Comparison of ENCODE assay signal across 18 cellular contexts in the genomic region with DNA sequence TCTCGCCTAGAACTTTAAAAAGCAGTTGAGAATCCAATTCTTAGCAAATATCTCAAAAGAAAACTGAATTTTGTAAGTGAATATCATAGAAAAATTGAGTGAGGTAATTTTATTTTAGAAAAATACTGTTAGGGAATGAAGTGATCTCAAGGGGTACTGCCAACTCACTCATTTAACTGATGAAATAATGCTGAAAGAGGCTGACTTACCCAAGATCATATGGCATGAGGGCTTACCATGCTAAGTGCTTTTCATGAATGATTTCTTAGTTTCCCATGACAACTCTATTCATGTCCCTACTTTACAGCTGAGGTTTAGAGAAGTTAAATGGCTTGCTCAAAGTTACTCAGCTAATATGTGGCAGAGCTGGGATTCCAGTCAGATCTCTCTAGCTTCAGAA.
"Had no signal": no experiment of that assay in that cellular context is flagged by ENCODE, and none has a peak within 500 bp of the region (broad histone marks: within the 10 kb centered on the region; RNA-seq: fewer than 3 reads in every experiment).

No MANE protein-coding gene starts in this region.

- ATAC-seq: foreskin keratinocyte, left lung, lower lobe of right lung, natural killer cell had no signal

- H3K27ac Mint-ChIP-seq: endodermal cell, immature natural killer cell, memory B cell, mesothelial cell of epicardium, natural killer cell had no signal

- H3K27me3 Mint-ChIP-seq: memory B cell had no signal

- H3K9me3 Mint-ChIP-seq: endodermal cell, memory B cell, mesothelial cell of epicardium, natural killer cell, neural crest cell had no signal

- DNase-seq: colonic mucosa; effector CD4-positive, alpha-beta T cell; endodermal cell; foreskin keratinocyte; immature natural killer cell; left lung; lower lobe of right lung; natural killer cell; ovary; sigmoid colon; small intestine; stimulated activated CD4-positive, alpha-beta T cell treated with anti-CD3 and anti-CD28 coated beads, Interleukin-12 subunit alpha, Interleukin-12 subunit beta, amount 100 ng/mL, for 4 hours; stimulated activated naive CD4-positive, alpha-beta T cell; stomach; trophoblast cell had no signal

- H3K4me3 Mint-ChIP-seq: endodermal cell, immature natural killer cell, memory B cell, mesothelial cell of epicardium, natural killer cell, neural crest cell had no signal

- H3K4me1 Mint-ChIP-seq: immature natural killer cell, memory B cell, mesothelial cell of epicardium, natural killer cell, neural crest cell had no signal
